In genomic region chr13:110037925-110038573, GRCh38 we compare ENCODE assay signal across 25 cellular contexts.
"Had no signal": no experiment of that assay in that cellular context is flagged by ENCODE, and none has a peak within 500 bp of the region (broad histone marks: within the 10 kb centered on the region; RNA-seq: fewer than 3 reads in every experiment).

No MANE protein-coding gene starts in this region.

- H3K27ac ChIP-seq: ascending aorta, brain microvascular endothelial cell, foreskin keratinocyte, lower lobe of right lung, parathyroid adenoma, right lobe of liver, skin epidermis, transverse colon, vagina had no signal

- H3K4me3 ChIP-seq: ascending aorta, lower lobe of right lung, right lobe of liver, skin epidermis, transverse colon, vagina had no signal

- H3K9ac ChIP-seq: parathyroid adenoma had no signal

- H3K9me3 Mint-ChIP-seq: activated B cell treated with CpG ODN at 0.5 μM for 24 hours; activated T-helper 17 cell treated with anti-CD3 and anti-CD28 coated beads, Interleukin-2, amount 50 U/mL, for 72 hours; dendritic cell treated with granulocyte-macrophage colony-stimulating factor and Interleukin-4, amounts not matched to agents 40 ng/mL and 50 ng/mL, for 4 days; stimulated activated memory B cell treated with anti-CD40 and anti-IgM and Interleukin-4, amounts not matched to agents 10 μg/mL and 1 μg/mL and 100 μg/mL, for 72 hours had no signal

- ATAC-seq: activated CD4-positive, alpha-beta T cell treated with anti-CD3 and anti-CD28 coated beads for 36 hours; activated naive CD4-positive, alpha-beta T cell treated with anti-CD3 and anti-CD28 coated beads, Interleukin-2, amount 50 U/mL, for 72 hours; activated T-helper 17 cell treated with anti-CD3 and anti-CD28 coated beads, Interleukin-2, amount 50 U/mL, for 72 hours; foreskin keratinocyte; lower lobe of right lung; right lobe of liver; stimulated activated memory B cell treated with anti-CD40 and anti-IgM and Interleukin-4, amounts not matched to agents 10 μg/mL and 1 μg/mL and 100 μg/mL, for 72 hours had no signal

- H3K9me3 ChIP-seq: ascending aorta, lower lobe of right lung, right lobe of liver, transverse colon, vagina had no signal

- H2AFZ ChIP-seq: parathyroid adenoma had no signal

- H3K79me2 ChIP-seq: parathyroid adenoma had no signal

- H3K4me1 Mint-ChIP-seq: activated B cell treated with CpG ODN at 0.5 μM for 24 hours; activated CD4-positive, alpha-beta T cell treated with anti-CD3 and anti-CD28 coated beads for 36 hours; activated T-helper 17 cell treated with anti-CD3 and anti-CD28 coated beads, Interleukin-2, amount 50 U/mL, for 72 hours; naive B cell; stimulated activated memory B cell treated with anti-CD40 and anti-IgM and Interleukin-4, amounts not matched to agents 10 μg/mL and 1 μg/mL and 100 μg/mL, for 72 hours had no signal

- H3K4me3 Mint-ChIP-seq: activated B cell treated with CpG ODN at 0.5 μM for 24 hours; activated CD4-positive, alpha-beta T cell treated with anti-CD3 and anti-CD28 coated beads for 36 hours; activated T-cell treated with anti-CD3 and anti-CD28 coated beads, Interleukin-2, amount 50 U/mL, for 24 hours; activated T-helper 17 cell treated with anti-CD3 and anti-CD28 coated beads, Interleukin-2, amount 50 U/mL, for 72 hours; dendritic cell treated with granulocyte-macrophage colony-stimulating factor and Interleukin-4, amounts not matched to agents 40 ng/mL and 50 ng/mL, for 4 days; naive B cell; stimulated activated memory B cell treated with anti-CD40 and anti-IgM and Interleukin-4, amounts not matched to agents 10 μg/mL and 1 μg/mL and 100 μg/mL, for 72 hours had no signal

- H3K27me3 ChIP-seq: ascending aorta, brain microvascular endothelial cell, foreskin keratinocyte, right lobe of liver, transverse colon, vagina had no signal

- DNase-seq: activated B cell treated with CpG ODN at 0.5 μM for 24 hours; activated CD4-positive, alpha-beta T cell treated with anti-CD3 and anti-CD28 coated beads for 36 hours; activated CD4-positive, alpha-beta T cell treated with anti-CD3 and anti-CD28 coated beads, Interleukin-2, amount 50 U/mL, for 4 hours; activated CD8-positive, alpha-beta memory T cell treated with anti-CD3 and anti-CD28 coated beads for 24 hours; activated CD8-positive, alpha-beta memory T cell treated with anti-CD3 and anti-CD28 coated beads, Interleukin-2, amount 50 U/mL, for 4 hours; activated T-cell treated with anti-CD3 and anti-CD28 coated beads, Interleukin-2, amount 50 U/mL, for 24 hours; brain microvascular endothelial cell; caudate nucleus; effector CD4-positive, alpha-beta T cell; erythroblast; foreskin keratinocyte; lower lobe of right lung; naive B cell; nucleus accumbens; right lobe of liver; stimulated activated CD4-positive, alpha-beta T cell treated with anti-CD3 and anti-CD28 coated beads, Interleukin-2, amount 100 ng/mL, for 24 hours; transverse colon had no signal

- H3K36me3 Mint-ChIP-seq: activated naive CD4-positive, alpha-beta T cell treated with anti-CD3 and anti-CD28 coated beads, Interleukin-2, amount 50 U/mL, for 72 hours; naive B cell; stimulated activated memory B cell treated with anti-CD40 and anti-IgM and Interleukin-4, amounts not matched to agents 10 μg/mL and 1 μg/mL and 100 μg/mL, for 72 hours had no signal

- H3K27ac Mint-ChIP-seq: activated B cell treated with CpG ODN at 0.5 μM for 24 hours; activated CD4-positive, alpha-beta T cell treated with anti-CD3 and anti-CD28 coated beads for 36 hours; activated naive CD4-positive, alpha-beta T cell treated with anti-CD3 and anti-CD28 coated beads, Interleukin-2, amount 50 U/mL, for 72 hours; activated T-cell treated with anti-CD3 and anti-CD28 coated beads, Interleukin-2, amount 50 U/mL, for 24 hours; activated T-helper 17 cell treated with anti-CD3 and anti-CD28 coated beads, Interleukin-2, amount 50 U/mL, for 72 hours; dendritic cell treated with granulocyte-macrophage colony-stimulating factor and Interleukin-4, amounts not matched to agents 40 ng/mL and 50 ng/mL, for 4 days; naive B cell; stimulated activated memory B cell treated with anti-CD40 and anti-IgM and Interleukin-4, amounts not matched to agents 10 μg/mL and 1 μg/mL and 100 μg/mL, for 72 hours had no signal

- H3K27me3 Mint-ChIP-seq: activated B cell treated with CpG ODN at 0.5 μM for 24 hours; naive B cell; stimulated activated memory B cell treated with anti-CD40 and anti-IgM and Interleukin-4, amounts not matched to agents 10 μg/mL and 1 μg/mL and 100 μg/mL, for 72 hours had no signal

- H3K36me3 ChIP-seq: ascending aorta, brain microvascular endothelial cell, lower lobe of right lung, right lobe of liver, transverse colon, vagina had no signal

- H3K4me1 ChIP-seq: foreskin keratinocyte, lower lobe of right lung, parathyroid adenoma, transverse colon, vagina had no signal
